In the genomic region with DNA sequence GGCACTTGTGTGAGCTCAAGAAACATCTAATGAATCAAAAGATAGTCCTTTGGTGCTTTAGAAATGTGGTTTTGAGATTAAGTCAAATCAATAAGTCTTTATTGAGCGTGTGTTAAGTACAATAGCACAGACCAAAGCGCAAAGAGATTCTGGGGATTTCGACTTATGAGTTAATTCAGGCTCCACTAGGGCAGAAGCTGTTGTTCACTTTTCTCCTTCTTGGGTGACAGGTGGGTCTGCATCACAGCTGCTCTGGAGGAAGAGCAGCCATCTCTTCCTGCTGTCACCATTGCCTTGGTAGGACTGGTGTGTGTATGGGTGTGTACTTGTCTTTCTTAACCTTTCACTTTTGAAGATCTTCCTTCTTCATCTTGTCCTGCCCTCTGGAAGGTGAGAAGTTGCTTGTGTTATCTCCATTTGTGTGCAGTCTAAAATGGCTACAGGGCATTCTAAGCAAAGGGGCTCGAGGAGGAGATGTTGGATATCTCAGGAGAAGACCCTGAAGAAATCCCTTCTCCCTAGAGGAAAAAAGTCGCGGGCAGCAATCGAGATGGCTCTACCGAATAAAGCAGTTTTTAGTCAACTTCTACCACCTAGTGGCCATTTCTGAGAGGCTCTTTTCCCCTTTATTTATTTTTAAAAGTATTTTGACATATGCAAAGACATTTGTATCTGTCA, we compare ENCODE assay signal across 9 cellular contexts. TPM values are rescaled to one million over a fixed set of nuclear protein-coding genes. Genes with fewer than 3 reads are reported as not detected.
DNase-seq lines count a peak whose midpoint lies in the region; ATAC-seq, FAIRE-seq and TF ChIP-seq lines count a peak whose summit lies in the region.
"Had no signal": no experiment of that assay in that cellular context is flagged by ENCODE, and none has a peak within 500 bp of the region (broad histone marks: within the 10 kb centered on the region; RNA-seq: fewer than 3 reads in every experiment).

No MANE protein-coding gene starts in this region.

- BruUV-seq in GM12878 (replicated peaks; lab: Mats Ljungman, UMichigan), result no TSS peak

- H3K9me2 ChIP-seq in DOHH2 (replicated peaks; ENCODE audit: control insufficient read depth, low read length), result no peaks in the 10 kb centered on the region
- H3K9me2 ChIP-seq in Loucy (replicated peaks; ENCODE audit: low read depth, low read length), result no peaks in the 10 kb centered on the region

- DNase-seq in RWPE1 (ENCODE audit: low spot score) (peak; percentile 46), GM12878 (ENCODE audit: low read depth, low spot score) (no peak), immature natural killer cell (peak; percentile 49 to 64 (median 55)), GM19240 (ENCODE audit: insufficient read length, low spot score) (no peak)

- intact Hi-C loops in GM12878 (cut with micrococcal nuclease; ENCODE audit: unreplicated experiment), result no loop called here

- H3K36me3 Mint-ChIP-seq in immature natural killer cell, result no peaks in the 10 kb centered on the region

- SMC1A ChIA-PET in GM12878 (lab: Charles Lee; ENCODE audit: uncharacterized antibody, unreplicated experiment), result interaction anchor here (0.7 to 1.2 kb wide), 6 partner anchors 10 to 288 kb away, joined by 3 to 5 read pairs (median 3); no protein-coding TSS in a partner anchor

- H4K20me1 ChIP-seq in DOHH2 (ENCODE audit: control insufficient read depth, insufficient read depth, low read depth, low read length) (no peaks in the 10 kb centered on the region), Loucy (ENCODE audit: insufficient read depth, low read length, poor library complexity, severe bottlenecking) (no peaks in the 10 kb centered on the region), GM12878 (ENCODE audit: control insufficient read depth, insufficient read depth) (no peaks in the 10 kb centered on the region)

- H3K4me1 ChIP-seq in DOHH2 (ENCODE audit: control insufficient read depth, low read length) (peaks cover 6% of the 10 kb centered on the region; the same call in 1 of the 2 replicates), Loucy (ENCODE audit: insufficient read depth, low read length, poor library complexity, severe bottlenecking) (peaks cover 11% of the 10 kb centered on the region), GM12878 (ENCODE audit: control insufficient read depth, insufficient read depth, low read length) (no peaks in the 10 kb centered on the region), skeletal muscle tissue (ENCODE audit: control insufficient read depth in 3 of 3, insufficient read depth in 3 of 3, low read length in 3 of 3) (peaks cover 2 to 8% (median 5%) of the 10 kb centered on the region in 3 donors)

- H3K27me3 ChIP-seq in DOHH2 (ENCODE audit: control insufficient read depth, low read length) (peaks cover 22% of the 10 kb centered on the region), Loucy (ENCODE audit: insufficient read depth, low read length, poor library complexity, severe bottlenecking) (no peaks in the 10 kb centered on the region), GM12878 (replicated peaks in 1 of 2; ENCODE audit: control insufficient read depth in 2 of 2, insufficient read depth in 2 of 2, low read length in 1 of 2) (peaks cover 3% of the 10 kb centered on the region in 2 experiments; a peak in 2 of 4 replicates), skeletal muscle tissue (ENCODE audit: control insufficient read depth in 3 of 3, insufficient read depth in 3 of 3, low read length in 3 of 3) (no peaks in the 10 kb centered on the region)

- H3K4me3 ChIP-seq in DOHH2 (ENCODE audit: low read length) (peak overlapping the region; percentile 61), Loucy (ENCODE audit: low read length, poor library complexity, severe bottlenecking) (peak overlapping the region; percentile 73), GM12878 (peak overlapping the region; percentile 58), skeletal muscle tissue (ENCODE audit: low read length in 3 of 3) (peak overlapping the region; percentile 62 to 84 (median 75))

- no peaks in the 10 kb centered on the region for H3F3A ChIP-seq in DOHH2 (ENCODE audit: control insufficient read depth, insufficient read depth)
- no peaks in the 10 kb centered on the region for H3F3A ChIP-seq in Loucy (ENCODE audit: low read depth)

- peak; percentile 77 for FAIRE-seq in GM12878 (lab: Jason Lieb, UNC)

- no peak overlapping the region for H3K27ac ChIP-seq in DOHH2 (ENCODE audit: low read depth, low read length)
- H3K27ac ChIP-seq in RWPE1, result no peak overlapping the region
- no peak overlapping the region for H3K27ac ChIP-seq in GM12878 (ENCODE audit: control insufficient read depth, insufficient read depth)
- no peak overlapping the region for H3K27ac ChIP-seq in skeletal muscle tissue (ENCODE audit: low read depth, low read length)
- H3K27ac ChIP-seq: epithelial cell of prostate had no signal

- POLR2A ChIA-PET in RWPE1 (lab: Yijun Ruan, JAX; ENCODE audit: low non-redundant PET), result no interaction called here
- POLR2A ChIA-PET in GM12878 (lab: Charles Lee), result interaction anchor here (0.6 kb wide), 2 partner anchors 223 to 247 kb away, joined by 3 read pairs; no protein-coding TSS in a partner anchor

- in situ Hi-C loops in GM12878 (cut with MboI), result no loop called here

- WGBS in GM12878 (ENCODE audit: insufficient coverage, insufficient replicate concordance, low lambda C conversion rate, missing lambda C conversion rate), result 19% methylated on average over 8 of the region's 8 CpGs

- peak; percentile 83 for TF ChIP-seq RAD21 in GM12878 (IDR thresholded peaks at IDR 0.05; ENCODE audit: insufficient read depth, low read depth, low read length)

- H3K27me3 Mint-ChIP-seq in immature natural killer cell (ENCODE audit: low read depth in 3 of 3), result peaks cover 3 to 9% (median 8%) of the 10 kb centered on the region in 3 donors

- peak; percentile 66 for ATAC-seq in GM21723 (IDR thresholded peaks at IDR 0.05; ENCODE audit: unreplicated experiment)
- peak; percentile 82 for ATAC-seq in GM12878

- H2AFZ ChIP-seq in Loucy (ENCODE audit: low read length), result peak overlapping the region; percentile 96
- peak overlapping the region; percentile 98 for H2AFZ ChIP-seq in GM12878 (ENCODE audit: control insufficient read depth, low read depth, low read length)

- peak overlapping the region; percentile 12 to 90 (median 78) for H3K27ac Mint-ChIP-seq in immature natural killer cell

- H3K4me1 Mint-ChIP-seq in immature natural killer cell, result peaks cover 28 to 34% of the 10 kb centered on the region in 2 donors

- TF ChIP-seq EP300 in GM12878 (IDR thresholded peaks at IDR 0.05; ENCODE audit: borderline replicate concordance in 1 of 2, control insufficient read depth in 1 of 2, low read depth in 2 of 2, low read length in 2 of 2), result no peak

- peak overlapping the region; percentile 74 for H3K4me2 ChIP-seq in DOHH2 (ENCODE audit: low read length)
- peak overlapping the region; percentile 66 for H3K4me2 ChIP-seq in Loucy (ENCODE audit: low read depth, low read length, poor library complexity, severe bottlenecking)
- H3K4me2 ChIP-seq in GM12878 (ENCODE audit: control insufficient read depth, insufficient read depth), result peak overlapping the region; percentile 97

- CTCF ChIA-PET in RWPE1 (lab: Yijun Ruan, JAX), result interaction anchor here (0.6 to 0.7 kb wide), 2 partner anchors 120 to 247 kb away, joined by 4 to 5 read pairs; no protein-coding TSS in a partner anchor
- CTCF ChIA-PET in GM12878 (lab: Yijun Ruan, JAX), result interaction anchor here (0.6 to 1.8 kb wide), 12 partner anchors 14 to 288 kb away, joined by 3 to 13 read pairs (median 3); a partner anchor contains a TSS

- H3K36me3 ChIP-seq in DOHH2 (ENCODE audit: control insufficient read depth, low read length) (no peaks in the 10 kb centered on the region), Loucy (ENCODE audit: insufficient read depth, low read length) (no peaks in the 10 kb centered on the region), GM12878 (ENCODE audit: control insufficient read depth in 2 of 2, insufficient read depth in 2 of 2, low read length in 1 of 2) (no peaks in the 10 kb centered on the region), skeletal muscle tissue (ENCODE audit: control insufficient read depth in 3 of 3, insufficient read depth in 3 of 3, low read length in 3 of 3) (no peaks in the 10 kb centered on the region)

- H3K4me3 Mint-ChIP-seq in immature natural killer cell, result peak overlapping the region; percentile 81 to 96 (median 93)

- TF ChIP-seq CTCF in DOHH2 (IDR thresholded peaks at IDR 0.05; ENCODE audit: low read depth, low read length, poor library complexity, severe bottlenecking), result peak; percentile 70
- TF ChIP-seq CTCF in Loucy (conservative IDR thresholded peaks at IDR 0.05; ENCODE audit: low read length), result peak; percentile 82
- peak; percentile 76 for TF ChIP-seq CTCF in RWPE1 (conservative IDR thresholded peaks at IDR 0.05; ENCODE audit: low read depth)
- peak; percentile 52 to 75 (median 71) for TF ChIP-seq CTCF in GM12878 (IDR thresholded peaks at IDR 0.05 in 2 of 3, conservative IDR thresholded peaks at IDR 0.05 in 1 of 3; ENCODE audit: control insufficient read depth in 2 of 3, extremely low read depth in 1 of 3, insufficient read depth in 1 of 3, low read depth in 3 of 3, low read length in 3 of 3)

- H3K9ac ChIP-seq in Loucy (ENCODE audit: low read depth, low read length, poor library complexity, severe bottlenecking) (peak overlapping the region; percentile 61), GM12878 (ENCODE audit: control insufficient read depth, insufficient read depth, low read length) (peak overlapping the region; percentile 43; the same call in 1 of the 2 replicates), skeletal muscle tissue (ENCODE audit: low read depth in 1 of 3, low read length in 3 of 3) (peak overlapping the region; percentile 47 to 57 (median 55))

- no peak for TF ChIP-seq POLR2A in GM12878 (IDR thresholded peaks at IDR 0.05; ENCODE audit: low read depth, low read length)

- no peaks in the 10 kb centered on the region for H3K9me3 Mint-ChIP-seq in immature natural killer cell

- H3K9me3 ChIP-seq in DOHH2 (ENCODE audit: control insufficient read depth, insufficient read depth, low read length) (no peaks in the 10 kb centered on the region), Loucy (ENCODE audit: insufficient read depth, low read depth, low read length) (no peaks in the 10 kb centered on the region), GM12878 (replicated peaks; ENCODE audit: control insufficient read depth, insufficient read depth, low read length) (peaks cover 3% of the 10 kb centered on the region; the same call in 2 of the 3 replicates), skeletal muscle tissue (ENCODE audit: control insufficient read depth in 3 of 3, low read length in 3 of 3) (no peaks in the 10 kb centered on the region)

- RAD21 ChIA-PET in GM12878 (lab: Charles Lee; ENCODE audit: unreplicated experiment), result interaction anchor here (0.7 to 1.0 kb wide), 4 partner anchors 53 to 246 kb away, joined by 3 to 4 read pairs (median 4); no protein-coding TSS in a partner anchor

- H3K79me2 ChIP-seq in DOHH2 (ENCODE audit: control insufficient read depth, low read length), result no peaks in the 10 kb centered on the region
- H3K79me2 ChIP-seq in Loucy (ENCODE audit: insufficient read depth, low read length), result no peaks in the 10 kb centered on the region
- H3K79me2 ChIP-seq in GM12878 (ENCODE audit: control insufficient read depth, insufficient read depth, low read length), result no peaks in the 10 kb centered on the region

RNA-seq across cellular contexts. Expression of a gene that starts 22.9 kb away (rescaled TPM):
- 0.19 and 0.95 TPM in 2 replicates for total RNA-seq in GM12878 (2013; cell fraction: nucleolus; rRNA removed)
- total RNA-seq in GM12878 (2014; rRNA removed) (0.34 and 0.38 TPM in 2 replicates), GM12878 (2014; rRNA removed; fragmentation: Illumina TruSeq; extraction: Trizol) (0.09 and 0.37 TPM in 2 replicates), GM12878 (2021) (0.61 and 0.72 TPM in 2 replicates), skeletal muscle tissue (12.5 TPM)
- 0.12 TPM for polyA plus RNA-seq in GM12878 (2011; ENCODE audit: low read depth)
- polyA plus RNA-seq in GM12878 (2011; rRNA removed) (0.14 and 0.16 TPM in 2 replicates), GM12878 (2014; fragmentation: Illumina TruSeq; extraction: Trizol) (0.08 and 0.16 TPM in 2 replicates), GM12878 (2014; fragmentation: Nextera tagmentation; extraction: Ambion mirVana) (under 1 TPM in 1 of 2 experiments, not detected in 1; 0.05 TPM), GM12878 (2014; rRNA removed) (0.18 and 0.68 TPM in 2 replicates), GM12878 (2016; fragmentation: Nextera tagmentation; extraction: Ambion mirVana) (under 1 TPM; 0.19 TPM), immature natural killer cell (1 to 10 TPM in 2 of 3 donors, not detected in 1; 1.1 to 1.3 TPM)
- 0.09 and 0.12 TPM in 2 replicates for polyA plus RNA-seq in GM12878 (2011; cell fraction: cytosol; rRNA removed)
- polyA plus RNA-seq in GM12878 (2011; cell fraction: nucleus; rRNA removed), result 0.16 and 0.63 TPM in 2 replicates
- 0.08 and 0.20 TPM in 2 replicates for polyA plus RNA-seq in GM12878 (2012)
- 0.46 and 0.66 TPM in 2 replicates for polyA minus RNA-seq in GM12878 (2011; rRNA and poly(A)+ RNA removed)
- polyA minus RNA-seq in GM12878 (2011; cell fraction: cytosol; rRNA and poly(A)+ RNA removed), result not detected in 2 replicates
- 0.73 and 1.7 TPM in 2 replicates for polyA minus RNA-seq in GM12878 (2011; cell fraction: nucleus; rRNA and poly(A)+ RNA removed)

Comparison
In these comparisons a context has a peak if more than half of its experiments do, and no peak if none do; other contexts are left out.
1. DNase-seq: peak in RWPE1 (single experiment) and immature natural killer cell (3 of 3); none in GM12878 (single experiment) and GM19240 (single experiment).
2. Peak in every context shown above with its lines, with median percentiles within 50 percentile points of each other: H3K4me2 ChIP-seq, H3K4me3 ChIP-seq, CTCF ChIP-seq and H3K9ac ChIP-seq.